In genomic region chr17:15651001-15651582, GRCh38 we compare ENCODE assay signal across 8 cellular contexts. TPM values are rescaled to one million over a fixed set of nuclear protein-coding genes. Genes with fewer than 3 reads are reported as not detected.
A peak's percentile ranks its signal among the peaks of the same experiment; 100 is the strongest.
DNase-seq lines count a peak whose midpoint lies in the region; ATAC-seq and TF ChIP-seq lines count a peak whose summit lies in the region.

No MANE protein-coding gene starts in this region.

- peak overlapping the region; percentile 33 for H3K4me3 Mint-ChIP-seq in natural killer cell treated with Interleukin-12 subunit alpha and Interleukin-12 subunit beta and Interleukin-15 and Interleukin-18, amount 100 ng/mL, for 72 hours

- peaks cover 3 to 5% of the 10 kb centered on the region in 2 donors for H3K4me1 Mint-ChIP-seq in natural killer cell treated with Interleukin-12 subunit alpha and Interleukin-12 subunit beta and Interleukin-15 and Interleukin-18, amount 100 ng/mL, for 72 hours (ENCODE audit: low read depth in 2 of 2)

- peak overlapping the region in 1 of 2 donors; percentile 12 for H3K27ac Mint-ChIP-seq in natural killer cell treated with Interleukin-12 subunit alpha and Interleukin-12 subunit beta and Interleukin-15 and Interleukin-18, amount 100 ng/mL, for 72 hours

- peak overlapping the region; percentile 99 for H3K4me3 ChIP-seq in AG10803 (ENCODE audit: low read length)

- no peaks in the 10 kb centered on the region for H3K36me3 ChIP-seq in KOPT-K1 (ENCODE audit: insufficient read depth, low read length)

- ATAC-seq in natural killer cell treated with Interleukin-12 subunit alpha and Interleukin-12 subunit beta and Interleukin-15 and Interleukin-18, amount 100 ng/mL, for 72 hours: peak in 1 of 2 donors; percentile 11
- no peak for ATAC-seq in HG03108 (IDR thresholded peaks at IDR 0.05; ENCODE audit: unreplicated experiment)

- peak overlapping the region; percentile 48 for H3K27ac ChIP-seq in KOPT-K1 (ENCODE audit: low read depth, low read length, poor library complexity, severe bottlenecking)
- peak overlapping the region; percentile 25 for H3K27ac ChIP-seq in cingulate gyrus (ENCODE audit: low read depth, low read length)

- no peaks in the 10 kb centered on the region for H3K9me3 ChIP-seq in KOPT-K1 (ENCODE audit: insufficient read depth, low read length, poor library complexity, severe bottlenecking)

- peak; percentile 18; the same call in 1 of the 2 replicates for TF ChIP-seq CTCF in AG10803 (conservative IDR thresholded peaks at IDR 0.05; ENCODE audit: low read length)

- no peaks in the 10 kb centered on the region for H3K36me3 Mint-ChIP-seq in natural killer cell treated with Interleukin-12 subunit alpha and Interleukin-12 subunit beta and Interleukin-15 and Interleukin-18, amount 100 ng/mL, for 72 hours

- DNase-seq in AG10803 (ENCODE audit: low read depth) (no peak), COR-L47 (lab: John Stamatoyannopoulos, UW) (no peak), NCI-H1930 (lab: John Stamatoyannopoulos, UW) (no peak), Ammon's horn (ENCODE audit: low spot score) (no peak)
- DNase-seq in natural killer cell treated with Interleukin-12 subunit alpha and Interleukin-12 subunit beta and Interleukin-15 and Interleukin-18, amount 100 ng/mL, for 72 hours (ENCODE audit: low spot score): no peak

- no peaks in the 10 kb centered on the region for H3K27me3 Mint-ChIP-seq in natural killer cell treated with Interleukin-12 subunit alpha and Interleukin-12 subunit beta and Interleukin-15 and Interleukin-18, amount 100 ng/mL, for 72 hours

- H3K9me3 Mint-ChIP-seq in natural killer cell treated with Interleukin-12 subunit alpha and Interleukin-12 subunit beta and Interleukin-15 and Interleukin-18, amount 100 ng/mL, for 72 hours: no peaks in the 10 kb centered on the region

RNA-seq across cellular contexts. Expression of gene FBXW10B, which starts 31.6 kb away (rescaled TPM):
- 1 to 10 TPM; 2.0 TPM for total RNA-seq in natural killer cell treated with Interleukin-12 subunit alpha and Interleukin-12 subunit beta and Interleukin-15 and Interleukin-18, amount 100 ng/mL, for 72 hours

RNA-seq across cellular contexts. Expression of gene TRIM16, which starts 33.0 kb away (rescaled TPM):
- total RNA-seq in natural killer cell treated with Interleukin-12 subunit alpha and Interleukin-12 subunit beta and Interleukin-15 and Interleukin-18, amount 100 ng/mL, for 72 hours: 10 to 100 TPM in 1 of 2 donors, 1 to 10 TPM in 1; 6.1 to 15.1 TPM

RNA-seq across cellular contexts. Expression of gene ZNF286A, which starts 48.5 kb away (rescaled TPM):
- total RNA-seq in natural killer cell treated with Interleukin-12 subunit alpha and Interleukin-12 subunit beta and Interleukin-15 and Interleukin-18, amount 100 ng/mL, for 72 hours: 10 to 100 TPM; 25.5 to 25.9 TPM
